Comparison of ENCODE assay signal across 21 cellular contexts in the genomic region with DNA sequence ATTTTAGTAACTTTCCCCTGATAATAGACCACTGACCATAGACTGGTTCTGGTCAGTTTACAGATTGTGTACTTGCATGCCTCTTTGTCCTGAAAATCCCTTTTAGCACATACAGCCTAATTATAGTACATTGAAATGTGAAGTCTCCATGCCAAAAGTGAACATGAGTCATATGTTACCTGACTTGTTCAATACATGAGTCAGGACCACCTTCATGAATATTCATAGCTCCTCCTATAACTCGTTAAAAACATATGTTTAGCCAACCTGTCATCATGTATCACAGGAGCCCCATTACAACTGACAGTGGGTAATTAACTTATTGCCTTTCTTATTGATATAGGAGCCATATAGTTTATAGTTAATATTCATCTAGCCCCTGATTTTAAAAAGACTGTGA.
"Had no signal": no experiment of that assay in that cellular context is flagged by ENCODE, and none has a peak within 500 bp of the region (broad histone marks: within the 10 kb centered on the region; RNA-seq: fewer than 3 reads in every experiment).

No MANE protein-coding gene starts in this region.

- H3K9me3 ChIP-seq: prostate gland, right atrium auricular region had no signal

- H3K4me3 Mint-ChIP-seq: activated CD4-positive, alpha-beta T cell treated with anti-CD3 and anti-CD28 coated beads, Interleukin-2, amount 10 ng/mL, durations not matched to agents 7 days and 5 days; central memory CD8-positive, alpha-beta T cell; endodermal cell; natural killer cell; T-helper 1 cell treated with Interleukin-12 subunit alpha and Interleukin-12 subunit beta and Interleukin-4 antibody, amounts not matched to agents 30 μg/mL and 1 μg/mL, for 36 hours had no signal

- H3K36me3 ChIP-seq: brain microvascular endothelial cell, prostate gland, right atrium auricular region, upper lobe of left lung had no signal

- H3K4me1 Mint-ChIP-seq: endodermal cell had no signal

- DNase-seq: activated CD4-positive, alpha-beta T cell treated with anti-CD3 and anti-CD28 coated beads, Interleukin-2, amount 10 ng/mL, durations not matched to agents 7 days and 5 days; activated CD4-positive, CD25-positive, alpha-beta regulatory T cell; activated CD8-positive, alpha-beta memory T cell treated with anti-CD3 and anti-CD28 coated beads for 24 hours; activated CD8-positive, alpha-beta memory T cell treated with anti-CD3 and anti-CD28 coated beads, Interleukin-2, amount 50 U/mL, for 4 hours; activated gamma-delta T cell; aorta; brain microvascular endothelial cell; endodermal cell; foreskin fibroblast; left ventricle myocardium superior; midbrain; natural killer cell; stimulated activated CD4-positive, alpha-beta T cell treated with anti-CD3 and anti-CD28 coated beads, Interleukin-4, amount 100 ng/mL, for 24 hours; stimulated activated naive CD8-positive, alpha-beta T cell treated with anti-CD3 and anti-CD28 coated beads, Interleukin-15, Interleukin-2, amounts not matched to agents 100 U/mL and 50 U/mL, for 24 hours; upper lobe of left lung had no signal

- H3K27ac ChIP-seq: brain microvascular endothelial cell, coronary artery, prostate gland, right atrium auricular region, upper lobe of left lung had no signal

- H3K27me3 ChIP-seq: brain microvascular endothelial cell, right atrium auricular region, upper lobe of left lung had no signal

- H3K27ac Mint-ChIP-seq: activated CD4-positive, alpha-beta T cell treated with anti-CD3 and anti-CD28 coated beads, Interleukin-2, amount 10 ng/mL, durations not matched to agents 7 days and 5 days; activated naive CD4-positive, alpha-beta T cell treated with anti-CD3 and anti-CD28 coated beads, Interleukin-2, amount 50 U/mL, for 72 hours; endodermal cell; natural killer cell; T-helper 1 cell treated with Interleukin-12 subunit alpha and Interleukin-12 subunit beta and Interleukin-4 antibody, amounts not matched to agents 30 μg/mL and 1 μg/mL, for 36 hours had no signal

- H3K4me3 ChIP-seq: coronary artery, prostate gland, right atrium auricular region, upper lobe of left lung had no signal

- H3K27me3 Mint-ChIP-seq: activated CD4-positive, alpha-beta T cell treated with anti-CD3 and anti-CD28 coated beads, Interleukin-2, amount 10 ng/mL, durations not matched to agents 7 days and 5 days had no signal

- ATAC-seq: activated naive CD4-positive, alpha-beta T cell treated with anti-CD3 and anti-CD28 coated beads, Interleukin-2, amount 50 U/mL, for 72 hours; left ventricle myocardium superior; stimulated activated naive CD8-positive, alpha-beta T cell treated with anti-CD3 and anti-CD28 coated beads, Interleukin-15, Interleukin-2, amounts not matched to agents 100 U/mL and 50 U/mL, for 24 hours had no signal

- H3K4me1 ChIP-seq: prostate gland, right atrium auricular region, upper lobe of left lung had no signal
